In genomic region chr10:122550983-122551382, GRCh38 we compare ENCODE assay signal across 25 cellular contexts. TPM values are rescaled to one million over a fixed set of nuclear protein-coding genes. Genes with fewer than 3 reads are reported as not detected.
A peak's percentile ranks its signal among the peaks of the same experiment; 100 is the strongest.
DNase-seq lines count a peak whose midpoint lies in the region; ATAC-seq and TF ChIP-seq lines count a peak whose summit lies in the region.
"Had no signal": no experiment of that assay in that cellular context is flagged by ENCODE, and none has a peak within 500 bp of the region (broad histone marks: within the 10 kb centered on the region; RNA-seq: fewer than 3 reads in every experiment).

No MANE protein-coding gene starts in this region.

- no peak overlapping the region for H3K4me3 ChIP-seq in right atrium auricular region
- no peak overlapping the region for H3K4me3 ChIP-seq in Jurkat, Clone E6-1 (ENCODE audit: low read length)
- H3K4me3 ChIP-seq: right lobe of liver, tibial artery, vagina had no signal

- no peaks in the 10 kb centered on the region for H3K36me3 ChIP-seq in right atrium auricular region
- H3K36me3 ChIP-seq: BE2C, right lobe of liver, tibial artery, vagina had no signal

- no peak overlapping the region for H3K27ac ChIP-seq in right atrium auricular region
- H3K27ac ChIP-seq: KMS-11, right lobe of liver, tibial artery, vagina had no signal

- no peaks in the 10 kb centered on the region for H3K9me3 Mint-ChIP-seq in central memory CD8-positive, alpha-beta T cell
- H3K9me3 Mint-ChIP-seq: activated T-cell treated with anti-CD3 and anti-CD28 coated beads, Interleukin-2, amount 50 U/mL, for 4 hours; H9; immature natural killer cell had no signal

- TF ChIP-seq CTCF in right atrium auricular region (IDR thresholded peaks at IDR 0.05), result no peak

- peak; percentile 73 for ATAC-seq in Right ventricle myocardium inferior
- ATAC-seq in central memory CD8-positive, alpha-beta T cell (replicated peaks; ENCODE audit: extremely low read depth, poor library complexity, severe bottlenecking), result peak; percentile 43
- peak; percentile 10 for ATAC-seq in sciatic nerve
- ATAC-seq in HG02870 (IDR thresholded peaks at IDR 0.05; ENCODE audit: unreplicated experiment), result no peak

- H3K9me3 ChIP-seq in right atrium auricular region, result no peaks in the 10 kb centered on the region
- H3K9me3 ChIP-seq: BE2C, Caco-2, right lobe of liver, tibial artery, vagina had no signal

- intact Hi-C loops in Right ventricle myocardium inferior (cut with DNase I), result no loop called here
- intact Hi-C loops in sciatic nerve (cut with DNase I), result no loop called here

- peaks cover 11% of the 10 kb centered on the region for H3K27me3 Mint-ChIP-seq in central memory CD8-positive, alpha-beta T cell

- no peaks in the 10 kb centered on the region for H3K36me3 Mint-ChIP-seq in central memory CD8-positive, alpha-beta T cell (ENCODE audit: insufficient read depth)
- H3K36me3 Mint-ChIP-seq: immature natural killer cell had no signal

- H3K4me3 Mint-ChIP-seq in central memory CD8-positive, alpha-beta T cell, result no peak overlapping the region
- H3K4me3 Mint-ChIP-seq: activated T-cell treated with anti-CD3 and anti-CD28 coated beads, Interleukin-2, amount 50 U/mL, for 4 hours; H9; immature natural killer cell had no signal

- no peaks in the 10 kb centered on the region for H3K4me1 ChIP-seq in right atrium auricular region
- H3K4me1 ChIP-seq: BE2C, right lobe of liver, tibial artery, vagina had no signal

- peaks cover 16% of the 10 kb centered on the region for H3K4me1 Mint-ChIP-seq in central memory CD8-positive, alpha-beta T cell
- H3K4me1 Mint-ChIP-seq: H9 had no signal

- peak overlapping the region; percentile 65 for H3K27ac Mint-ChIP-seq in central memory CD8-positive, alpha-beta T cell (ENCODE audit: low read depth)
- H3K27ac Mint-ChIP-seq: immature natural killer cell had no signal

- no peaks in the 10 kb centered on the region for H3K27me3 ChIP-seq in right atrium auricular region
- H3K27me3 ChIP-seq: BE2C, right lobe of liver, vagina had no signal

- no peak for DNase-seq in Right ventricle myocardium inferior (ENCODE audit: missing footprints)
- no peak for DNase-seq in right atrium auricular region (ENCODE audit: low spot score)
- peak; percentile 68 for DNase-seq in Jurkat, Clone E6-1 (ENCODE audit: low read depth, low spot score)
- DNase-seq in central memory CD8-positive, alpha-beta T cell (ENCODE audit: low spot score in 2 of 2), result no peak
- DNase-seq in sciatic nerve (ENCODE audit: low spot score), result no peak
- DNase-seq in Kasumi-1 (lab: John Stamatoyannopoulos, UW), result no peak
- DNase-seq in cerebellum (ENCODE audit: low spot score), result no peak
- DNase-seq: ACHN; BE2C; Caco-2; DMS53; GDM1; NCI-H1417; NCI-H226; NCI-H526 treated with DMSO at 0.1 percent for 48 hours; NK-92 treated with Interleukin-12 subunit alpha and Interleukin-12 subunit beta, amount 100 ng/mL, for 24 hours; right lobe of liver; tibial artery had no signal

RNA-seq across cellular contexts. Expression of gene DMBT1, which starts 9.6 kb away (rescaled TPM):
- not detected for total RNA-seq in Right ventricle myocardium inferior
- under 1 TPM in 1 of 2 donors, not detected in 1; 0.08 TPM for total RNA-seq in right atrium auricular region
- polyA plus RNA-seq in Jurkat, Clone E6-1 (2012; ENCODE audit: insufficient read depth, insufficient read length), result not detected
- total RNA-seq in sciatic nerve, result not detected
- total RNA-seq in cerebellum, result 0.36 TPM
- total RNA-seq: Caco-2, liver, vagina had no signal
- polyA plus RNA-seq: immature natural killer cell had no signal
